ENCODE assay signal across 21 cellular contexts in genomic region chr17:62905233-62905632, GRCh38.
DNase-seq lines count a peak whose midpoint lies in the region; ATAC-seq, FAIRE-seq and TF ChIP-seq lines count a peak whose summit lies in the region.
"Had no signal": no experiment of that assay in that cellular context is flagged by ENCODE, and none has a peak within 500 bp of the region (broad histone marks: within the 10 kb centered on the region; RNA-seq: fewer than 3 reads in every experiment).

No MANE protein-coding gene starts in this region.

- H3K27me3 Mint-ChIP-seq in endodermal cell (ENCODE audit: insufficient read depth), result peaks cover 10% of the 10 kb centered on the region
- H3K27me3 Mint-ChIP-seq in activated naive CD8-positive, alpha-beta T cell treated with anti-CD3 and anti-CD28 coated beads, Interleukin-2, amount 50 U/mL, for 24 hours, result peaks cover 11% of the 10 kb centered on the region

- BruUV-seq in HepG2 (replicated peaks; lab: Mats Ljungman, UMichigan), result no TSS peak

- TF ChIP-seq CTCF in HepG2 (CRISPR knock-in tag; IDR thresholded peaks at IDR 0.05), result no peak
- no peak for TF ChIP-seq CTCF in right lobe of liver (IDR thresholded peaks at IDR 0.05)
- TF ChIP-seq CTCF in endodermal cell (conservative IDR thresholded peaks at IDR 0.05), result no peak

- H3K36me3 ChIP-seq in HepG2 (replicated peaks in 1 of 2; ENCODE audit: control insufficient read depth in 1 of 2, insufficient read depth in 2 of 2, low read length in 2 of 2) (no peaks in the 10 kb centered on the region), right lobe of liver (no peaks in the 10 kb centered on the region), endodermal cell (ENCODE audit: control insufficient read depth, insufficient read depth, low read length) (no peaks in the 10 kb centered on the region)
- H3K36me3 ChIP-seq: BE2C, BLaER1 had no signal

- H3K4me1 ChIP-seq in HepG2 (ENCODE audit: insufficient read depth, low read length) (no peaks in the 10 kb centered on the region), right lobe of liver (no peaks in the 10 kb centered on the region), endodermal cell (ENCODE audit: control insufficient read depth, insufficient read depth, low read length) (no peaks in the 10 kb centered on the region)
- H3K4me1 ChIP-seq: BLaER1 had no signal

- no peak overlapping the region for H3K4me3 Mint-ChIP-seq in endodermal cell
- H3K4me3 Mint-ChIP-seq in activated naive CD8-positive, alpha-beta T cell treated with anti-CD3 and anti-CD28 coated beads, Interleukin-2, amount 50 U/mL, for 24 hours, result no peak overlapping the region
- H3K4me3 Mint-ChIP-seq: CD14-positive monocyte; CD4-positive, alpha-beta memory T cell; CD4-positive, CD25-positive, alpha-beta regulatory T cell; CD8-positive, alpha-beta memory T cell had no signal

- no peak for TF ChIP-seq RAD21 in HepG2 (CRISPR knock-in tag; IDR thresholded peaks at IDR 0.05)

- H3K4me2 ChIP-seq in HepG2 (ENCODE audit: low read depth, low read length), result no peak overlapping the region
- H3K4me2 ChIP-seq: BLaER1 had no signal

- DNase-seq in HepG2 (ENCODE audit: low spot score) (no peak), right lobe of liver (no peak), endodermal cell (peak; percentile 6), DMS 273 (lab: John Stamatoyannopoulos, UW; ENCODE audit: unreplicated experiment) (no peak)
- DNase-seq in activated naive CD8-positive, alpha-beta T cell treated with anti-CD3 and anti-CD28 coated beads, Interleukin-2, amount 50 U/mL, for 24 hours, result no peak
- DNase-seq: 8988T; ACHN; BE2C; C1 segment of cervical spinal cord; CD4-positive, alpha-beta memory T cell; CD4-positive, CD25-positive, alpha-beta regulatory T cell; CD8-positive, alpha-beta memory T cell; COR-L47; DMS79 treated with DMSO at 0.1 percent for 48 hours; GF-D8 had no signal

- ATAC-seq in HepG2, result no peak
- ATAC-seq in right lobe of liver, result no peak
- ATAC-seq in activated naive CD8-positive, alpha-beta T cell treated with anti-CD3 and anti-CD28 coated beads, Interleukin-2, amount 50 U/mL, for 24 hours, result no peak

- intact Hi-C loops in HepG2 (cut with micrococcal nuclease; ENCODE audit: unreplicated experiment) (no loop called here), right lobe of liver (cut with DNase I) (no loop called here)

- no peak for FAIRE-seq in HepG2 (lab: Jason Lieb, UNC)
- FAIRE-seq: A204.1, G401.6, GM12891, GM19239 had no signal

- 40% methylated on average over 4 of the region's 4 CpGs for WGBS in HepG2 (ENCODE audit: low lambda C conversion rate)
- 73% methylated on average over 4 of the region's 4 CpGs for WGBS in right lobe of liver (ENCODE audit: insufficient coverage, low coverage, low lambda C conversion rate, missing lambda C conversion rate)
- WGBS in endodermal cell (ENCODE audit: insufficient coverage in 1 of 2, insufficient read length in 1 of 2), 2 experiments, result 68 to 71% methylated on average over 2 to 4 of the region's 4 CpGs

- no peaks in the 10 kb centered on the region for H3K4me1 Mint-ChIP-seq in endodermal cell
- no peaks in the 10 kb centered on the region for H3K4me1 Mint-ChIP-seq in activated naive CD8-positive, alpha-beta T cell treated with anti-CD3 and anti-CD28 coated beads, Interleukin-2, amount 50 U/mL, for 24 hours
- H3K4me1 Mint-ChIP-seq: CD4-positive, alpha-beta memory T cell; CD4-positive, CD25-positive, alpha-beta regulatory T cell; CD8-positive, alpha-beta memory T cell had no signal

- H3K27me3 ChIP-seq in HepG2 (ENCODE audit: control insufficient read depth in 1 of 2, insufficient read depth in 2 of 2, low read length in 2 of 2) (peaks cover 0 to 30% of the 10 kb centered on the region in 2 experiments; a peak in 4 of 5 replicates), right lobe of liver (no peaks in the 10 kb centered on the region), endodermal cell (ENCODE audit: control insufficient read depth, insufficient read depth, low read length, poor library complexity, severe bottlenecking) (no peaks in the 10 kb centered on the region)
- H3K27me3 ChIP-seq: BE2C, BLaER1 had no signal

- H3K79me2 ChIP-seq in HepG2 (ENCODE audit: insufficient read depth, low read length), result no peaks in the 10 kb centered on the region

- H4K20me1 ChIP-seq in HepG2 (ENCODE audit: insufficient read depth, low read length), result no peaks in the 10 kb centered on the region
- H4K20me1 ChIP-seq: BLaER1 had no signal

- TF ChIP-seq POLR2A in HepG2 (IDR thresholded peaks at IDR 0.05; ENCODE audit: insufficient read depth in 1 of 2, low read depth in 2 of 2, low read length in 2 of 2), result no peak
- no peak for TF ChIP-seq POLR2A in right lobe of liver (IDR thresholded peaks at IDR 0.05)

- no peak overlapping the region for H3K4me3 ChIP-seq in HepG2 (replicated peaks in 1 of 3; ENCODE audit: insufficient read depth in 1 of 3, low read depth in 2 of 3, low read length in 3 of 3)
- no peak overlapping the region for H3K4me3 ChIP-seq in right lobe of liver
- H3K4me3 ChIP-seq in endodermal cell (ENCODE audit: low read length), result no peak overlapping the region
- H3K4me3 ChIP-seq: BLaER1 had no signal

- H3K27ac Mint-ChIP-seq in endodermal cell, result no peak overlapping the region
- H3K27ac Mint-ChIP-seq in activated naive CD8-positive, alpha-beta T cell treated with anti-CD3 and anti-CD28 coated beads, Interleukin-2, amount 50 U/mL, for 24 hours, result no peak overlapping the region
- H3K27ac Mint-ChIP-seq: CD14-positive monocyte; CD4-positive, alpha-beta memory T cell; CD4-positive, CD25-positive, alpha-beta regulatory T cell; CD8-positive, alpha-beta memory T cell had no signal

- CTCF ChIA-PET in HepG2 (lab: Yijun Ruan, JAX; ENCODE audit: low intra/inter-chr PET ratio, low total read pairs), result no interaction called here

- H3K9me3 ChIP-seq in HepG2 (ENCODE audit: low read length), result no peaks in the 10 kb centered on the region
- no peaks in the 10 kb centered on the region for H3K9me3 ChIP-seq in right lobe of liver
- H3K9me3 ChIP-seq in endodermal cell (ENCODE audit: control insufficient read depth, low read length), result peaks cover 5% of the 10 kb centered on the region
- H3K9me3 ChIP-seq: BE2C, BLaER1 had no signal

- H3K36me3 Mint-ChIP-seq in endodermal cell (ENCODE audit: low read depth), result no peaks in the 10 kb centered on the region
- no peaks in the 10 kb centered on the region for H3K36me3 Mint-ChIP-seq in activated naive CD8-positive, alpha-beta T cell treated with anti-CD3 and anti-CD28 coated beads, Interleukin-2, amount 50 U/mL, for 24 hours (ENCODE audit: low read depth)
- H3K36me3 Mint-ChIP-seq: CD14-positive monocyte; CD4-positive, alpha-beta memory T cell; CD4-positive, CD25-positive, alpha-beta regulatory T cell had no signal

- H3K27ac ChIP-seq in HepG2 (ENCODE audit: extremely low read length, insufficient read depth, low read length) (no peak overlapping the region), right lobe of liver (no peak overlapping the region), endodermal cell (ENCODE audit: low read depth, low read length) (no peak overlapping the region)
- H3K27ac ChIP-seq: BLaER1 had no signal

- peaks cover under 1% of the 10 kb centered on the region for H3K9me3 Mint-ChIP-seq in endodermal cell
- H3K9me3 Mint-ChIP-seq in activated naive CD8-positive, alpha-beta T cell treated with anti-CD3 and anti-CD28 coated beads, Interleukin-2, amount 50 U/mL, for 24 hours, result no peaks in the 10 kb centered on the region
- H3K9me3 Mint-ChIP-seq: CD8-positive, alpha-beta memory T cell had no signal

- no peak overlapping the region for H3K9ac ChIP-seq in HepG2 (ENCODE audit: insufficient read depth, low read depth, low read length)
- H3K9ac ChIP-seq in endodermal cell (ENCODE audit: extremely low read depth, low read length, poor library complexity, severe bottlenecking), result no peak overlapping the region
- H3K9ac ChIP-seq: BLaER1 had no signal

- in situ Hi-C loops in HepG2 (cut with HindIII; ENCODE audit: extremely low pct_ligation_motif_present, low pct_unique_long_range_greater_than_20kb), result no loop called here

- POLR2A ChIA-PET in HepG2 (lab: Yijun Ruan, JAX), result no interaction called here

- TF ChIP-seq EP300 in HepG2 (IDR thresholded peaks at IDR 0.05; ENCODE audit: low read depth in 2 of 2, low read length in 2 of 2) (no peak), HepG2 (CRISPR knock-in tag; IDR thresholded peaks at IDR 0.05; ENCODE audit: borderline replicate concordance) (no peak)

- H2AFZ ChIP-seq in HepG2 (ENCODE audit: low read length), result no peak overlapping the region
